In the genomic region with DNA sequence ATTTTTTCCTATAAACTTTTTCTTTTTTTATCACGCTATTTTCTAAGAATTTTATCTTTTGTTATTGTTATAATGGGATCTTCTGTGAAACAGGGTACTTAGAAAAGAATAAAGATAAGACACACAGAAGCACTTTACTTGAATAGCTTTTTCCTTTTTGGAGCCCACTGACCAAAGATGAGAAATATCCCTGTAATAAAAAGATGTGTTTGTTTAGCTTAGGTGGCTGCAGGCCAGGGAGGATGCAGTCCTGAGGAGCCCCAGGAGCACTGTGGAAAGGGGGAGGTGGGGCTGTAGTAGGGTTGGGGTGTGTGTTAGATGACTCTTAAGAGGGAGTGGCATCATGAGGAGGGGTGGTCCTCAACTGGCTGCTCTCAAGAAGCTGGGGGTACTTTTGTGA, we compare ENCODE assay signal across 14 cellular contexts.
"Had no signal": no experiment of that assay in that cellular context is flagged by ENCODE, and none has a peak within 500 bp of the region (broad histone marks: within the 10 kb centered on the region; RNA-seq: fewer than 3 reads in every experiment).

No MANE protein-coding gene starts in this region.

- H3K27me3 Mint-ChIP-seq: activated B cell treated with CpG ODN at 0.5 μM for 24 hours; activated CD4-positive, alpha-beta T cell treated with anti-CD3 and anti-CD28 coated beads, Interleukin-2, amount 10 ng/mL, durations not matched to agents 24 days and 14 days; activated naive CD8-positive, alpha-beta T cell treated with anti-CD3 and anti-CD28 coated beads, Interleukin-2, amount 10 ng/mL, durations not matched to agents 7 days and 5 days had no signal

- H3K4me3 ChIP-seq: esophagus muscularis mucosa, ovary, upper lobe of right lung had no signal

- H3K27ac Mint-ChIP-seq: activated B cell treated with CpG ODN at 0.5 μM for 24 hours; activated CD4-positive, alpha-beta T cell treated with anti-CD3 and anti-CD28 coated beads, Interleukin-2, amount 10 ng/mL, durations not matched to agents 24 days and 14 days; activated naive CD8-positive, alpha-beta T cell treated with anti-CD3 and anti-CD28 coated beads, Interleukin-2, amount 10 ng/mL, durations not matched to agents 7 days and 5 days had no signal

- H3K4me1 ChIP-seq: upper lobe of right lung had no signal

- H3K27ac ChIP-seq: esophagus muscularis mucosa, ovary, upper lobe of right lung had no signal

- H3K4me3 Mint-ChIP-seq: activated B cell treated with CpG ODN at 0.5 μM for 24 hours; activated CD4-positive, alpha-beta T cell treated with anti-CD3 and anti-CD28 coated beads, Interleukin-2, amount 10 ng/mL, durations not matched to agents 24 days and 14 days; activated naive CD8-positive, alpha-beta T cell treated with anti-CD3 and anti-CD28 coated beads, Interleukin-2, amount 10 ng/mL, durations not matched to agents 7 days and 5 days; immature natural killer cell; neural crest cell had no signal

- H3K9me3 ChIP-seq: esophagus muscularis mucosa, ovary, upper lobe of right lung had no signal

- DNase-seq: activated B cell treated with CpG ODN at 0.5 μM for 24 hours; activated CD4-positive, alpha-beta T cell treated with anti-CD3 and anti-CD28 coated beads, Interleukin-2, amount 10 ng/mL, durations not matched to agents 24 days and 14 days; activated effector memory CD4-positive, alpha-beta T cell treated with anti-CD3 and anti-CD28 coated beads, Interleukin-2, amount 50 U/mL, for 16 hours; activated naive CD8-positive, alpha-beta T cell treated with anti-CD3 and anti-CD28 coated beads, Interleukin-2, amount 10 ng/mL, durations not matched to agents 7 days and 5 days; anterior cingulate cortex; glutamatergic neuron; immature natural killer cell; ovary; stimulated activated CD4-positive, alpha-beta T cell treated with anti-CD3 and anti-CD28 coated beads, Interleukin-2, amount 100 ng/mL, for 48 hours; stimulated activated naive CD4-positive, alpha-beta T cell treated with Interleukin-2 at 50 U/mL for 16 hours; T1000; upper lobe of right lung had no signal

- H3K9me3 Mint-ChIP-seq: activated B cell treated with CpG ODN at 0.5 μM for 24 hours; activated CD4-positive, alpha-beta T cell treated with anti-CD3 and anti-CD28 coated beads, Interleukin-2, amount 10 ng/mL, durations not matched to agents 24 days and 14 days; activated naive CD8-positive, alpha-beta T cell treated with anti-CD3 and anti-CD28 coated beads, Interleukin-2, amount 10 ng/mL, durations not matched to agents 7 days and 5 days; immature natural killer cell; neural crest cell had no signal

- ATAC-seq: upper lobe of right lung had no signal

- H3K27me3 ChIP-seq: esophagus muscularis mucosa, ovary, upper lobe of right lung had no signal

- H3K36me3 ChIP-seq: ovary had no signal
